Comparison of ENCODE assay signal across 8 cellular contexts in the genomic region with DNA sequence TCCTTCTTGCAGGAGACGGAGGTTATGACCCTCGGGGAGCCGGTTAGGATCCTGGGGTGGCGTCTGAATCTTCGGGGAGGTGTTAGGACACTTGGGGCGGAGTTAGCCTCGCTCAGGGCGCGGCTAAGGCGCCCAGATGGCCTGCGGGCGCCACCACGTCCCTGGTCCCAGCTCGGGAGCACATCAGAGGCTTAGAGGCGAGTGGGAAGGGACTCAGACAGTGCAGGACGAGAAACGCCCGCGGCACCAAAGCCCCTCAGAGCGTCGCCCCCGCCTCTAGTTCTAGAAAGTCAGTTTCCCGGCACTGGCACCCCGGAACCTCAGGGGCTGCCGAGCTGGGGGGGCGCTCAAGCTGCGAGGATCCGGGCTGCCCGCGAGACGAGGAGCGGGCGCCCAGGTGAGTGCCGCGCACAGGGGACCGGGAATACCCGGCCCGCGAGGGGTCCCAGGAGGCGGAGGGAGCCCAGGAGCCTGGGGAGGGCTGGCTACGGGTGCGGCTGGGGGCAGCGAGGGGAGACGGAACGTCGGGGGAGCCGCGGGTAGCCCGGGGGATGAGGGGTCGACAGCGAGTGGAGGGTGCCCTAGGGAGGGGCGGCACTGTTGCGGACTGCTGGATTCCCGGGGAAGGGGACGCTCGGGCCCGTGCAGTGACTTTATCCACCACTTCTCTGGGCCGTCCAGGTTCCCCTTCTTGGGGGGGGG. TPM values are rescaled to one million over a fixed set of nuclear protein-coding genes. Genes with fewer than 3 reads are reported as not detected.
DNase-seq lines count a peak whose midpoint lies in the region; TF ChIP-seq lines count a peak whose summit lies in the region.

A gene (plus strand): TSS at position 153 of the 702 bp plus-strand sequence.

- H3K4me3 ChIP-seq in urinary bladder (ENCODE audit: low read depth, low read length) = peak within 1 kb of the TSS; percentile 37
- H3K4me3 ChIP-seq in uterus = no peak within 1 kb of the TSS

- WGBS in urinary bladder = 2% methylated on average over 58 of the region's 58 CpGs

- no peak for DNase-seq in activated naive CD4-positive, alpha-beta T cell treated with anti-CD3 and anti-CD28 coated beads, Interleukin-2, amount 50 U/mL, for 16 hours
- peak; percentile 38 for DNase-seq in medulla oblongata (ENCODE audit: extremely low spot score)
- no peak for DNase-seq in uterus
- no peak for DNase-seq in central memory CD4-positive, alpha-beta T cell
- DNase-seq in stimulated activated naive CD4-positive, alpha-beta T cell treated with Interleukin-2 at 50 U/mL for 16 hours (lab: John Stamatoyannopoulos, UW) = no peak

- H3K36me3 ChIP-seq in urinary bladder (ENCODE audit: insufficient read depth) = no peaks in the 10 kb centered on the region
- H3K36me3 ChIP-seq in uterus = no peaks in the 10 kb centered on the region

- intact Hi-C loops in uterus (cut with DNase I; ENCODE audit: low total_unique reads) = no loop called here

- H3K36me3 Mint-ChIP-seq in activated naive CD4-positive, alpha-beta T cell treated with anti-CD3 and anti-CD28 coated beads, Interleukin-2, amount 50 U/mL, for 24 hours = no peaks in the 10 kb centered on the region
- H3K36me3 Mint-ChIP-seq in activated naive CD8-positive, alpha-beta T cell = no peaks in the 10 kb centered on the region

- no peak for TF ChIP-seq CTCF in uterus (IDR thresholded peaks at IDR 0.05)

- no peak for TF ChIP-seq POLR2A in uterus (IDR thresholded peaks at IDR 0.05)

- H3K4me3 Mint-ChIP-seq in activated naive CD4-positive, alpha-beta T cell treated with anti-CD3 and anti-CD28 coated beads, Interleukin-2, amount 50 U/mL, for 24 hours = peak within 1 kb of the TSS; percentile 78
- peak within 1 kb of the TSS; percentile 83 for H3K4me3 Mint-ChIP-seq in activated naive CD8-positive, alpha-beta T cell

- H3K4me1 ChIP-seq in urinary bladder (ENCODE audit: insufficient read depth) (no peaks in the 10 kb centered on the region), uterus (peaks cover 0 to 6% of the 10 kb centered on the region in 2 donors)

- no peaks in the 10 kb centered on the region for H3K9me3 Mint-ChIP-seq in activated naive CD4-positive, alpha-beta T cell treated with anti-CD3 and anti-CD28 coated beads, Interleukin-2, amount 50 U/mL, for 24 hours
- no peaks in the 10 kb centered on the region for H3K9me3 Mint-ChIP-seq in activated naive CD8-positive, alpha-beta T cell (ENCODE audit: low read depth)

- H3K27me3 ChIP-seq in uterus = peaks cover 9 to 19% of the 10 kb centered on the region in 2 donors

- peaks cover 19% of the 10 kb centered on the region for H3K4me1 Mint-ChIP-seq in activated naive CD4-positive, alpha-beta T cell treated with anti-CD3 and anti-CD28 coated beads, Interleukin-2, amount 50 U/mL, for 24 hours
- H3K4me1 Mint-ChIP-seq in activated naive CD8-positive, alpha-beta T cell (ENCODE audit: low read depth) = peaks cover 17% of the 10 kb centered on the region

- H3K27ac ChIP-seq in urinary bladder (ENCODE audit: low read depth) (peak within 1 kb of the TSS; percentile 38), uterus (no peak within 1 kb of the TSS)

- no peaks in the 10 kb centered on the region for H3K9me3 ChIP-seq in uterus

- peaks cover 38% of the 10 kb centered on the region for H3K27me3 Mint-ChIP-seq in activated naive CD4-positive, alpha-beta T cell treated with anti-CD3 and anti-CD28 coated beads, Interleukin-2, amount 50 U/mL, for 24 hours
- peaks cover 41% of the 10 kb centered on the region for H3K27me3 Mint-ChIP-seq in activated naive CD8-positive, alpha-beta T cell

- H3K27ac Mint-ChIP-seq in activated naive CD4-positive, alpha-beta T cell treated with anti-CD3 and anti-CD28 coated beads, Interleukin-2, amount 50 U/mL, for 24 hours = no peak within 1 kb of the TSS
- no peak within 1 kb of the TSS for H3K27ac Mint-ChIP-seq in activated naive CD8-positive, alpha-beta T cell

RNA-seq across cellular contexts. Expression of the gene that starts here (rescaled TPM):
- total RNA-seq in urinary bladder (8.3 TPM), uterus (1 to 10 TPM; 1.3 to 7.0 (median 4.1) TPM)
- polyA plus RNA-seq in urinary bladder = 12.2 TPM
